13 cellular contexts compared by ENCODE assay signal in the genomic region with DNA sequence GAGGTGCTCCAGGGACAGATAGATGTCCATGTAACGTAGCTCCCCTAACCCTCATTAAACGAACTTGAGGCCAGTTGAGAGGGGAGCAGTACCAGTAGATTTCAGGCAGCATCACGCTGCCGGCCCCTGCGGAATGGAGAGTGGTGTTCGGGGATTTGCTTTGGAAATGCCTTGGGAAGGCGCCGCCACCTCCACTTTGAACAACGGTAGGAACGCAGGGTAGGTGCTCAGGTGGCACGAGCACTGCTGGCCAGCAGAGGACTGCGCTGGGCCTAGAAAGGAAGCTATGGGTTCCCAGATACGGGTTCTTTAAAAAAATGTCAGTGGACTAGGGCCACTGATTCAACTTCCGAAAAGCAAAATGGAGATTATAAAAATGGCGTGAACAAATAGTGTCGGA.
DNase-seq lines count a peak whose midpoint lies in the region; ATAC-seq and TF ChIP-seq lines count a peak whose summit lies in the region.
"Had no signal": no experiment of that assay in that cellular context is flagged by ENCODE, and none has a peak within 500 bp of the region (broad histone marks: within the 10 kb centered on the region; RNA-seq: fewer than 3 reads in every experiment).

No MANE protein-coding gene starts in this region.

- H3K36me3 Mint-ChIP-seq in endodermal cell (ENCODE audit: low read depth) (peaks cover 3% of the 10 kb centered on the region), Caco-2 (ENCODE audit: insufficient read depth, unreplicated experiment) (peaks cover 46% of the 10 kb centered on the region)
- H3K36me3 Mint-ChIP-seq in activated CD4-positive, alpha-beta T cell treated with anti-CD3 and anti-CD28 coated beads, Interleukin-2, amount 10 ng/mL, durations not matched to agents 24 days and 14 days (ENCODE audit: low read depth), result peaks cover 2% of the 10 kb centered on the region
- H3K36me3 Mint-ChIP-seq in effector memory CD8-positive, alpha-beta T cell (ENCODE audit: insufficient read depth), result peaks cover 6% of the 10 kb centered on the region

- TF ChIP-seq POLR2A in thyroid gland (IDR thresholded peaks at IDR 0.05), result no peak

- TF ChIP-seq CTCF in endodermal cell (conservative IDR thresholded peaks at IDR 0.05) (peak; percentile 55), thyroid gland (IDR thresholded peaks at IDR 0.05) (no peak), Caco-2 (IDR thresholded peaks at IDR 0.05; ENCODE audit: insufficient read depth in 1 of 2, low read depth in 1 of 2, low read length in 1 of 2, severe bottlenecking in 1 of 2, unreplicated experiment in 1 of 2) (no peak)

- POLR2A ChIA-PET in Caco-2 (lab: Charles Lee), result no interaction called here

- H3K4me3 Mint-ChIP-seq in endodermal cell, result peak overlapping the region; percentile 48
- H3K4me3 Mint-ChIP-seq in Caco-2 (ENCODE audit: unreplicated experiment), result no peak overlapping the region
- no peak overlapping the region for H3K4me3 Mint-ChIP-seq in activated CD4-positive, alpha-beta T cell treated with anti-CD3 and anti-CD28 coated beads, Interleukin-2, amount 10 ng/mL, durations not matched to agents 24 days and 14 days
- no peak overlapping the region for H3K4me3 Mint-ChIP-seq in effector memory CD8-positive, alpha-beta T cell
- H3K4me3 Mint-ChIP-seq: activated T-cell treated with anti-CD3 and anti-CD28 coated beads, Interleukin-2, amount 50 U/mL, for 4 hours had no signal

- no peak for ATAC-seq in GM19467 (IDR thresholded peaks at IDR 0.05; ENCODE audit: unreplicated experiment)
- ATAC-seq in effector memory CD8-positive, alpha-beta T cell (replicated peaks), result no peak
- ATAC-seq: activated CD4-positive, CD25-positive, alpha-beta regulatory T cell treated with anti-CD3 and anti-CD28 coated beads, Interleukin-2, amount 50 U/mL, for 24 hours; activated T-cell treated with anti-CD3 and anti-CD28 coated beads, Interleukin-2, amount 50 U/mL, for 4 hours; K562 had no signal

- H3K27me3 ChIP-seq in HUES6 (ENCODE audit: control insufficient read depth, insufficient read depth, low read length) (peaks cover 16% of the 10 kb centered on the region), endodermal cell (ENCODE audit: control insufficient read depth, insufficient read depth, low read length, poor library complexity, severe bottlenecking) (peaks cover 7% of the 10 kb centered on the region), muscle layer of colon (ENCODE audit: control insufficient read depth in 1 of 2, insufficient read depth in 2 of 2, low read length in 2 of 2) (no peaks in the 10 kb centered on the region), thyroid gland (no peaks in the 10 kb centered on the region), Caco-2 (replicated peaks; ENCODE audit: control insufficient read depth, insufficient read depth, low read length) (no peaks in the 10 kb centered on the region)
- H3K27me3 ChIP-seq: dorsolateral prefrontal cortex had no signal

- WGBS in endodermal cell (ENCODE audit: insufficient coverage in 1 of 2, insufficient read length in 1 of 2), 2 experiments, result 25 to 55% methylated on average over 12 to 16 of the region's 16 CpGs
- WGBS in thyroid gland, 2 donors, result 73 to 81% methylated on average over 16 of the region's 16 CpGs

- H3K9me3 ChIP-seq in HUES6 (ENCODE audit: control insufficient read depth, insufficient read depth, low read depth, low read length) (no peaks in the 10 kb centered on the region), endodermal cell (ENCODE audit: control insufficient read depth, low read length) (no peaks in the 10 kb centered on the region), muscle layer of colon (ENCODE audit: low read length) (no peaks in the 10 kb centered on the region), thyroid gland (no peaks in the 10 kb centered on the region), Caco-2 (no peaks in the 10 kb centered on the region)

- CTCF ChIA-PET in Caco-2 (lab: Charles Lee), result interaction anchor here (1.2 kb wide), 1 partner anchor 33 kb away, joined by 3 read pairs; no protein-coding TSS in a partner anchor

- H3K27ac ChIP-seq in HUES6 (ENCODE audit: low read depth, low read length) (no peak overlapping the region), endodermal cell (ENCODE audit: low read depth, low read length) (no peak overlapping the region), muscle layer of colon (ENCODE audit: low read depth, low read length) (peak overlapping the region; percentile 76), thyroid gland (peak overlapping the region; percentile 47 to 90 (median 64))

- H3K4me3 ChIP-seq in HUES6 (ENCODE audit: low read depth, low read length), result peak overlapping the region; percentile 52
- H3K4me3 ChIP-seq in endodermal cell (ENCODE audit: low read length), result peak overlapping the region; percentile 56
- peak overlapping the region; percentile 9 to 51 for H3K4me3 ChIP-seq in muscle layer of colon (ENCODE audit: low read depth in 1 of 2, low read length in 2 of 2)
- H3K4me3 ChIP-seq in thyroid gland (replicated peaks in 1 of 3), result no peak overlapping the region
- no peak overlapping the region for H3K4me3 ChIP-seq in Caco-2 (ENCODE audit: low read depth, low read length)
- H3K4me3 ChIP-seq: dorsolateral prefrontal cortex, K562 had no signal

- H3K9me3 Mint-ChIP-seq in endodermal cell, result no peaks in the 10 kb centered on the region
- no peaks in the 10 kb centered on the region for H3K9me3 Mint-ChIP-seq in Caco-2 (ENCODE audit: unreplicated experiment)
- no peaks in the 10 kb centered on the region for H3K9me3 Mint-ChIP-seq in activated CD4-positive, alpha-beta T cell treated with anti-CD3 and anti-CD28 coated beads, Interleukin-2, amount 10 ng/mL, durations not matched to agents 24 days and 14 days
- no peaks in the 10 kb centered on the region for H3K9me3 Mint-ChIP-seq in effector memory CD8-positive, alpha-beta T cell
- H3K9me3 Mint-ChIP-seq: activated T-cell treated with anti-CD3 and anti-CD28 coated beads, Interleukin-2, amount 50 U/mL, for 4 hours had no signal

- H3K27ac Mint-ChIP-seq in endodermal cell, result peak overlapping the region; percentile 50
- no peak overlapping the region for H3K27ac Mint-ChIP-seq in Caco-2 (ENCODE audit: unreplicated experiment)
- no peak overlapping the region for H3K27ac Mint-ChIP-seq in activated CD4-positive, alpha-beta T cell treated with anti-CD3 and anti-CD28 coated beads, Interleukin-2, amount 10 ng/mL, durations not matched to agents 24 days and 14 days
- peak overlapping the region in 1 of 2 donors; percentile 58 for H3K27ac Mint-ChIP-seq in effector memory CD8-positive, alpha-beta T cell

- intact Hi-C loops in thyroid gland (cut with DNase I), result no loop called here
- intact Hi-C loops in Caco-2 (cut with micrococcal nuclease; ENCODE audit: unreplicated experiment), result loop anchor here (5.0 kb wide), 1 partner anchor 82 kb away; no protein-coding TSS in a partner anchor
- intact Hi-C loops in activated CD4-positive, alpha-beta T cell treated with anti-CD3 and anti-CD28 coated beads, Interleukin-2, amount 10 ng/mL, durations not matched to agents 24 days and 14 days (cut with micrococcal nuclease), result loop anchor here (5.0 kb wide), 1 partner anchor 38 kb away; no protein-coding TSS in a partner anchor

- peaks cover 44% of the 10 kb centered on the region for H3K4me1 Mint-ChIP-seq in endodermal cell
- peaks cover 21% of the 10 kb centered on the region for H3K4me1 Mint-ChIP-seq in Caco-2 (ENCODE audit: low read depth, unreplicated experiment)
- H3K4me1 Mint-ChIP-seq in activated CD4-positive, alpha-beta T cell treated with anti-CD3 and anti-CD28 coated beads, Interleukin-2, amount 10 ng/mL, durations not matched to agents 24 days and 14 days, result peaks cover 9% of the 10 kb centered on the region
- H3K4me1 Mint-ChIP-seq in effector memory CD8-positive, alpha-beta T cell (ENCODE audit: low read depth in 2 of 2), result peaks cover 6% of the 10 kb centered on the region in 2 donors

- no peak overlapping the region for H3K9ac ChIP-seq in HUES6 (ENCODE audit: low read length)
- no peak overlapping the region for H3K9ac ChIP-seq in endodermal cell (ENCODE audit: extremely low read depth, low read length, poor library complexity, severe bottlenecking)
- H3K9ac ChIP-seq in muscle layer of colon (ENCODE audit: low read length), result peak overlapping the region; percentile 41

- peaks cover 49% of the 10 kb centered on the region for H3K4me1 ChIP-seq in HUES6 (ENCODE audit: control insufficient read depth, insufficient read depth, low read length)
- peaks cover 4% of the 10 kb centered on the region for H3K4me1 ChIP-seq in endodermal cell (ENCODE audit: control insufficient read depth, insufficient read depth, low read length)
- H3K4me1 ChIP-seq in muscle layer of colon (ENCODE audit: insufficient read depth, low read length), result peaks cover 63% of the 10 kb centered on the region
- H3K4me1 ChIP-seq in thyroid gland, result peaks cover 41 to 44% of the 10 kb centered on the region in 2 donors
- H3K4me1 ChIP-seq in Caco-2, result peaks cover 19% of the 10 kb centered on the region

- no peaks in the 10 kb centered on the region for H3K36me3 ChIP-seq in HUES6 (ENCODE audit: control insufficient read depth, insufficient read depth, low read length)
- no peaks in the 10 kb centered on the region for H3K36me3 ChIP-seq in endodermal cell (ENCODE audit: control insufficient read depth, insufficient read depth, low read length)
- H3K36me3 ChIP-seq in muscle layer of colon (ENCODE audit: insufficient read depth, low read length), result no peaks in the 10 kb centered on the region
- no peaks in the 10 kb centered on the region for H3K36me3 ChIP-seq in thyroid gland
- H3K36me3 ChIP-seq in Caco-2 (ENCODE audit: control insufficient read depth, insufficient read depth, low read length), result no peaks in the 10 kb centered on the region; the same call in none of the 2 replicates

- BruUV-seq in Caco-2 (replicated peaks; lab: Mats Ljungman, UMichigan), result no TSS peak

- peak; percentile 77 for DNase-seq in endodermal cell
- no peak for DNase-seq in thyroid gland
- DNase-seq in Caco-2, result no peak
- no peak for DNase-seq in activated CD4-positive, alpha-beta T cell treated with anti-CD3 and anti-CD28 coated beads, Interleukin-2, amount 10 ng/mL, durations not matched to agents 24 days and 14 days
- DNase-seq in effector memory CD8-positive, alpha-beta T cell, result no peak
- DNase-seq: activated T-cell treated with anti-CD3 and anti-CD28 coated beads, Interleukin-2, amount 50 U/mL, for 4 hours; dorsolateral prefrontal cortex; NCI-H1930 had no signal

- H3K27me3 Mint-ChIP-seq in endodermal cell (ENCODE audit: insufficient read depth), result peaks cover 34% of the 10 kb centered on the region
- no peaks in the 10 kb centered on the region for H3K27me3 Mint-ChIP-seq in Caco-2 (ENCODE audit: insufficient read depth, unreplicated experiment)
- peaks cover 34% of the 10 kb centered on the region for H3K27me3 Mint-ChIP-seq in activated CD4-positive, alpha-beta T cell treated with anti-CD3 and anti-CD28 coated beads, Interleukin-2, amount 10 ng/mL, durations not matched to agents 24 days and 14 days
- H3K27me3 Mint-ChIP-seq in effector memory CD8-positive, alpha-beta T cell, result peaks cover 8 to 10% of the 10 kb centered on the region in 2 donors

Comparison
In these comparisons a context has a peak if more than half of its experiments do, and no peak if none do; other contexts are left out.
1. H3K27ac ChIP-seq: peak in muscle layer of colon (single experiment) and thyroid gland (3 of 3); none in HUES6 (single experiment) and endodermal cell (single experiment).
2. H3K4me3 ChIP-seq: peak in HUES6 (single experiment), endodermal cell (single experiment) and muscle layer of colon (2 of 2); none in thyroid gland (0 of 3) and Caco-2 (single experiment).